In genomic region chr2:65818873-65819451, GRCh38 we compare ENCODE assay signal across 26 cellular contexts.
A peak's percentile ranks its signal among the peaks of the same experiment; 100 is the strongest.
DNase-seq lines count a peak whose midpoint lies in the region; TF ChIP-seq lines count a peak whose summit lies in the region.
"Had no signal": no experiment of that assay in that cellular context is flagged by ENCODE, and none has a peak within 500 bp of the region (broad histone marks: within the 10 kb centered on the region; RNA-seq: fewer than 3 reads in every experiment).

No MANE protein-coding gene starts in this region.

- H3K27me3 ChIP-seq in mammary epithelial cell (ENCODE audit: insufficient read depth, low read length) (peaks cover 3% of the 10 kb centered on the region), mesenchymal stem cell (ENCODE audit: control insufficient read depth in 1 of 2, insufficient read depth in 1 of 2, low read length in 2 of 2) (no peaks in the 10 kb centered on the region)
- H3K27me3 ChIP-seq: pancreas, Peyer's patch, testis, uterus had no signal

- no peak overlapping the region for H2BK5ac ChIP-seq in mesenchymal stem cell (ENCODE audit: low read depth, low read length, poor library complexity, severe bottlenecking)

- in situ Hi-C loops in Caki2 (cut with HindIII; ENCODE audit: low pct_unique_long_range_greater_than_20kb, low sequenced_read_pairs) (no loop called here), mammary epithelial cell (cut with MboI; ENCODE audit: low sequenced_read_pairs in 2 of 2) (no loop called here)

- CTCF ChIA-PET in mammary epithelial cell (lab: Charles Lee; ENCODE audit: low non-redundant PET) = no interaction called here

- H2AFZ ChIP-seq in mammary epithelial cell (ENCODE audit: low read depth, low read length) = no peak overlapping the region
- H2AFZ ChIP-seq in mesenchymal stem cell (ENCODE audit: low read depth, low read length) = no peak overlapping the region

- H3K9ac ChIP-seq in mammary epithelial cell (ENCODE audit: insufficient read depth, low read length) (no peak overlapping the region), mesenchymal stem cell (ENCODE audit: low read length) (no peak overlapping the region)

- peak; percentile 69 for DNase-seq in Caki2 (ENCODE audit: low read depth)
- peak; percentile 46 for DNase-seq in NCI-H226
- DNase-seq in mammary epithelial cell = peak; percentile 23
- peak; percentile 7 for DNase-seq in mesenchymal stem cell
- no peak for DNase-seq in NCI-H1930 (lab: John Stamatoyannopoulos, UW)
- no peak for DNase-seq in dermis blood vessel endothelial cell
- DNase-seq in stimulated activated naive CD4-positive, alpha-beta T cell treated with Interleukin-2 at 50 U/mL for 16 hours (lab: John Stamatoyannopoulos, UW) = no peak
- no peak for DNase-seq in UCSD-AML1 (lab: John Stamatoyannopoulos, UW; ENCODE audit: unreplicated experiment)
- DNase-seq: activated CD4-positive, alpha-beta T cell treated with anti-CD3 and anti-CD28 coated beads, Interleukin-2, amount 50 U/mL, for 1 hour; activated naive CD4-positive, alpha-beta T cell treated with anti-CD3 and anti-CD28 coated beads, Interleukin-2, amount 50 U/mL, for 16 hours; anterior cingulate cortex; CD4-positive, alpha-beta memory T cell; foreskin melanocyte; H7; KG1; mucosa of descending colon; NCI-H1694; nephron progenitor cell; pancreas; Peyer's patch; right cardiac atrium; stimulated activated CD4-positive, alpha-beta T cell treated with anti-CD3 and anti-CD28 coated beads, Interleukin-4, amount 100 ng/mL, for 24 hours; stimulated activated naive B cell treated with anti-CD40 and anti-IgM and Interleukin-4, amounts not matched to agents 10 μg/mL and 1 μg/mL and 100 μg/mL, for 72 hours; T-helper 17 cell; testis; uterus had no signal

- dilution Hi-C loops in mammary epithelial cell (cut with HindIII; ENCODE audit: low sequenced_read_pairs) = no loop called here

- no peak overlapping the region for H3K14ac ChIP-seq in mesenchymal stem cell (ENCODE audit: low read length in 2 of 2)

- 74% methylated on average over 3 of the region's 3 CpGs for WGBS in mammary epithelial cell (ENCODE audit: low coverage, missing lambda C conversion rate)
- WGBS in mesenchymal stem cell = 66% methylated on average over 3 of the region's 3 CpGs

- no peak overlapping the region for H2BK12ac ChIP-seq in mesenchymal stem cell (ENCODE audit: low read length in 2 of 2)

- H3K36me3 ChIP-seq in mammary epithelial cell (ENCODE audit: insufficient read depth, low read length) (no peaks in the 10 kb centered on the region), mesenchymal stem cell (ENCODE audit: control insufficient read depth in 1 of 2, insufficient read depth in 2 of 2, low read depth in 1 of 2, low read length in 2 of 2) (no peaks in the 10 kb centered on the region)
- H3K36me3 ChIP-seq: pancreas, Peyer's patch, uterus had no signal

- H3K27ac ChIP-seq in mammary epithelial cell (ENCODE audit: insufficient read depth, low read depth, low read length) (no peak overlapping the region), mesenchymal stem cell (ENCODE audit: low read length, poor library complexity, severe bottlenecking) (no peak overlapping the region)
- H3K27ac ChIP-seq: pancreas, Peyer's patch, testis, uterus had no signal

- no peak overlapping the region for H3K18ac ChIP-seq in mesenchymal stem cell (ENCODE audit: low read depth in 1 of 2, low read length in 2 of 2)

- H3K4me2 ChIP-seq in mammary epithelial cell (ENCODE audit: insufficient read depth, low read depth, low read length) (no peak overlapping the region), mesenchymal stem cell (ENCODE audit: low read length, poor library complexity, severe bottlenecking) (no peak overlapping the region)

- H3K23ac ChIP-seq in mesenchymal stem cell (ENCODE audit: low read length in 2 of 2) = no peak overlapping the region

- H4K8ac ChIP-seq in mesenchymal stem cell (ENCODE audit: low read length) = no peak overlapping the region

- no TSS peak for BruUV-seq in mammary epithelial cell (replicated peaks; lab: Mats Ljungman, UMichigan)

- H3K4me1 ChIP-seq in mammary epithelial cell (ENCODE audit: insufficient read depth, low read length) (no peaks in the 10 kb centered on the region), mesenchymal stem cell (ENCODE audit: control insufficient read depth, insufficient read depth, low read depth, low read length) (no peaks in the 10 kb centered on the region)
- H3K4me1 ChIP-seq: pancreas, Peyer's patch, testis, uterus had no signal

- H3K9me3 ChIP-seq in mammary epithelial cell (replicated peaks; ENCODE audit: insufficient read depth, low read length) (no peaks in the 10 kb centered on the region), mesenchymal stem cell (ENCODE audit: control insufficient read depth, low read length) (no peaks in the 10 kb centered on the region)
- H3K9me3 ChIP-seq: mucosa of descending colon, pancreas, Peyer's patch, testis, uterus had no signal

- no peak overlapping the region for H3K4ac ChIP-seq in mesenchymal stem cell (ENCODE audit: low read depth in 1 of 2, low read length in 2 of 2)

- no peaks in the 10 kb centered on the region for H4K20me1 ChIP-seq in mammary epithelial cell (ENCODE audit: insufficient read depth, low read length)

- intact Hi-C loops in mammary epithelial cell (cut with micrococcal nuclease) = no loop called here

- H3K4me3 ChIP-seq in mammary epithelial cell (replicated peaks in 1 of 3; ENCODE audit: insufficient read depth in 1 of 3, low read depth in 2 of 3, low read length in 3 of 3) = no peak overlapping the region
- no peak overlapping the region for H3K4me3 ChIP-seq in mesenchymal stem cell (ENCODE audit: insufficient read depth in 1 of 2, low read depth in 1 of 2, low read length in 2 of 2)
- H3K4me3 ChIP-seq: mucosa of descending colon, pancreas, Peyer's patch, testis, uterus had no signal

- no peaks in the 10 kb centered on the region for H3K79me1 ChIP-seq in mesenchymal stem cell (replicated peaks; ENCODE audit: low read length, poor library complexity, severe bottlenecking)

- no peak for TF ChIP-seq CTCF in mammary epithelial cell (conservative IDR thresholded peaks at IDR 0.05 in 1 of 2, IDR thresholded peaks at IDR 0.05 in 1 of 2; ENCODE audit: extremely low read depth in 1 of 2, insufficient read depth in 1 of 2, low read depth in 1 of 2, low read length in 2 of 2)

- no peak overlapping the region for H2AK5ac ChIP-seq in mesenchymal stem cell (ENCODE audit: low read length, severe bottlenecking)

- H2BK120ac ChIP-seq in mesenchymal stem cell (ENCODE audit: low read depth, low read length) = no peak overlapping the region

- H4K91ac ChIP-seq in mesenchymal stem cell (ENCODE audit: low read length) = no peak overlapping the region

- no peaks in the 10 kb centered on the region for H3K79me2 ChIP-seq in mammary epithelial cell (ENCODE audit: insufficient read depth, low read length)

- no peak overlapping the region for H2BK15ac ChIP-seq in mesenchymal stem cell (ENCODE audit: low read depth, poor library complexity, severe bottlenecking)

Comparison
In these comparisons a context has a peak if more than half of its experiments do, and no peak if none do; other contexts are left out.
1. DNase-seq: peak in Caki2 (single experiment), NCI-H226 (single experiment), mammary epithelial cell (single experiment) and mesenchymal stem cell (single experiment); none in NCI-H1930 (0 of 2), dermis blood vessel endothelial cell (single experiment), stimulated activated naive CD4-positive, alpha-beta T cell treated with Interleukin-2 at 50 U/mL for 16 hours (single experiment) and UCSD-AML1 (single experiment).